Comparison of ENCODE assay signal across 8 cellular contexts in the genomic region with DNA sequence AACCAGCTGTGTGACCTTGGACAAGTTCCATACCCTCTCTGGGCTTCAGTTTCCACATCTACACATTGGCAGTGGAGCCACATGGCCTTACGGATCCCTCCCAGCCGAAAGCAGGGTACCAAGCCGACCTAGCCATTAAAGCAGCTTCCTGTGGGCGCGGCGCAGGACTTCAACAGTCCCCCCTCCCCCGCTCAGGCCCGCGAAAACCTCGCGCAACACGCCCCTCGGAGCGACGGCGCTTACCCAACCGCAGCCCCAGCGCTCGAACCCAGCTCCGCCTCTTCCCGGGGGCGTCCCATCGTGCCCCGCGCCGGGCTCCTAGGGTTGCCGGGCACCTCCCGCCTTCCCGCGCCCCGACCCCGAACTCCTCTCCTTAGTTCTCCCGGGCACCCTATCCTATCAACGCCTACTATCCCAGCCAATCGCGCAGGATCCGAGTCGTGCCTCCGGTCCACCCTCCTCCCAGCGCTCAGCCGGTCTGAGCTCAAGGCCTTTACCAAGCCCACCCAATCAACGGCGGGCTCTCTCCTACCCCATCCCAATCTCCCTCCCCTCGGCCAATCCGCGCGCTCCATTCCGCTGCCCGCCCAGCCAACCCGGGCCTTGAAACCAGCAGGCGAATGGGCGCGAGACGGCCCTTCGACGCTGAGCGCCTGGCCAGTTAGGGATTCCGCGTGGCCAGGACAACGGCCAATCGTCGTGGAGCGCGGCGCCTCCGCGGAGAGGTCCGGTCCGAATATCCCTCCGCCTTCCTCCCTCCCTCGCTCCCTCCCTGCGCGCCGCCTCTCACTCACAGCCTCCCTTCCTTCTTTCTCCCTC. TPM values are rescaled to one million over a fixed set of nuclear protein-coding genes. Genes with fewer than 3 reads are reported as not detected.
DNase-seq lines count a peak whose midpoint lies in the region; FAIRE-seq and TF ChIP-seq lines count a peak whose summit lies in the region.

TSS of gene KPNB1 (plus strand) at position 767 of the 819 bp plus-strand sequence. CDS start 326 bp downstream, outside the sequence.

- FAIRE-seq in frontal cortex (lab: Jason Lieb, UNC): peak; percentile 75

- H3K4me1 ChIP-seq in neutrophil (ENCODE audit: control insufficient read depth in 1 of 2, insufficient read depth in 1 of 2, low read depth in 1 of 2, low read length in 1 of 2): peaks cover 80 to 82% of the 10 kb centered on the region in 2 experiments

- H3K4me3 Mint-ChIP-seq in HFFc6: peak within 1 kb of the TSS; percentile 98
- H3K4me3 Mint-ChIP-seq in activated naive CD4-positive, alpha-beta T cell treated with anti-CD3 and anti-CD28 coated beads, Interleukin-2, amount 10 ng/mL, durations not matched to agents 7 days and 5 days: peak within 1 kb of the TSS; percentile 97

- H3K27ac ChIP-seq in SK-N-MC (peak within 1 kb of the TSS; percentile 92), neutrophil (peak within 1 kb of the TSS; percentile 94), substantia nigra (ENCODE audit: low read depth, low read length, poor library complexity, severe bottlenecking) (peak within 1 kb of the TSS; percentile 89)

- DNase-seq in GM04503 (ENCODE audit: low read depth): peak; percentile 99
- peak; percentile 100 for DNase-seq in HFFc6
- peak; percentile 100 for DNase-seq in NB4 (ENCODE audit: low read depth)
- DNase-seq in SK-N-MC (ENCODE audit: low read depth, low spot score): peak; percentile 96
- peak; percentile 99 for DNase-seq in activated naive CD4-positive, alpha-beta T cell treated with anti-CD3 and anti-CD28 coated beads, Interleukin-2, amount 10 ng/mL, durations not matched to agents 7 days and 5 days
- peak; percentile 89 to 91 for DNase-seq in frontal cortex (ENCODE audit: low spot score in 2 of 2)
- peak; percentile 85 to 100 (median 99) for DNase-seq in substantia nigra (lab: John Stamatoyannopoulos, UW)

- H3K9me3 Mint-ChIP-seq in HFFc6: no peaks in the 10 kb centered on the region
- no peaks in the 10 kb centered on the region for H3K9me3 Mint-ChIP-seq in activated naive CD4-positive, alpha-beta T cell treated with anti-CD3 and anti-CD28 coated beads, Interleukin-2, amount 10 ng/mL, durations not matched to agents 7 days and 5 days

- no peak for TF ChIP-seq CTCF in HFFc6 (IDR thresholded peaks at IDR 0.05)
- TF ChIP-seq CTCF in NB4 (IDR thresholded peaks at IDR 0.05; ENCODE audit: low read depth, low read length): no peak
- peak; percentile 21 for TF ChIP-seq CTCF in neutrophil (IDR thresholded peaks at IDR 0.05)

- peak; percentile 58 for TF ChIP-seq POLR2A in NB4 (IDR thresholded peaks at IDR 0.05; ENCODE audit: extremely low read depth, insufficient read length)

- H3K4me1 Mint-ChIP-seq in HFFc6 (ENCODE audit: low read depth): peaks cover 41% of the 10 kb centered on the region
- peaks cover 55% of the 10 kb centered on the region for H3K4me1 Mint-ChIP-seq in activated naive CD4-positive, alpha-beta T cell treated with anti-CD3 and anti-CD28 coated beads, Interleukin-2, amount 10 ng/mL, durations not matched to agents 7 days and 5 days

- H3K27me3 Mint-ChIP-seq in HFFc6 (ENCODE audit: insufficient read depth): peaks cover 5% of the 10 kb centered on the region; the same call in 1 of the 2 replicates
- peaks cover 12% of the 10 kb centered on the region for H3K27me3 Mint-ChIP-seq in activated naive CD4-positive, alpha-beta T cell treated with anti-CD3 and anti-CD28 coated beads, Interleukin-2, amount 10 ng/mL, durations not matched to agents 7 days and 5 days

- peaks cover 32% of the 10 kb centered on the region for H3K36me3 Mint-ChIP-seq in HFFc6 (ENCODE audit: low read depth)
- peaks cover 37% of the 10 kb centered on the region for H3K36me3 Mint-ChIP-seq in activated naive CD4-positive, alpha-beta T cell treated with anti-CD3 and anti-CD28 coated beads, Interleukin-2, amount 10 ng/mL, durations not matched to agents 7 days and 5 days

- no peaks in the 10 kb centered on the region for H3K27me3 ChIP-seq in neutrophil

- CTCF ChIA-PET in activated naive CD4-positive, alpha-beta T cell treated with anti-CD3 and anti-CD28 coated beads, Interleukin-2, amount 10 ng/mL, durations not matched to agents 7 days and 5 days (lab: Charles Lee): interaction anchor here (1.0 to 2.1 kb wide), 5 partner anchors 13 to 84 kb away, joined by 3 to 9 read pairs (median 4); partner anchors contain the start of gene TBX21

- peak within 1 kb of the TSS; percentile 94 for H3K27ac Mint-ChIP-seq in HFFc6
- peak within 1 kb of the TSS; percentile 96 for H3K27ac Mint-ChIP-seq in activated naive CD4-positive, alpha-beta T cell treated with anti-CD3 and anti-CD28 coated beads, Interleukin-2, amount 10 ng/mL, durations not matched to agents 7 days and 5 days

- H3K9me3 ChIP-seq in SK-N-MC (ENCODE audit: low read depth, low read length) (no peaks in the 10 kb centered on the region), neutrophil (no peaks in the 10 kb centered on the region)

- H3K9ac ChIP-seq in SK-N-MC (ENCODE audit: insufficient read length): peak within 1 kb of the TSS; percentile 99

- H3K4me3 ChIP-seq in NB4 (ENCODE audit: low read depth, low read length) (peak within 1 kb of the TSS; percentile 97), SK-N-MC (peak within 1 kb of the TSS; percentile 88), neutrophil (ENCODE audit: low read depth in 1 of 2, low read length in 1 of 2) (peak within 1 kb of the TSS; percentile 97 to 99)

- peaks cover 36% of the 10 kb centered on the region for H3K36me3 ChIP-seq in SK-N-MC (ENCODE audit: insufficient read depth, low read length)
- peaks cover 31% of the 10 kb centered on the region for H3K36me3 ChIP-seq in neutrophil

RNA-seq across cellular contexts. Expression of gene KPNB1, which starts in this region (rescaled TPM):
- total RNA-seq in HFFc6 (2021; fragmentation: NEBNext Ultra II Directional; extraction: Animal tissue kit (Norgen Biotek cat#: 25700)): 100 to 1,000 TPM; 439 to 580 (median 549) TPM
- total RNA-seq in frontal cortex: 140 TPM

Comparison
In these comparisons a context has a peak if more than half of its experiments do, and no peak if none do; other contexts are left out.
1. Peak in every context shown above with its lines: DNase-seq, H3K4me3 ChIP-seq and H3K27ac ChIP-seq.